Comparison of ENCODE assay signal across 17 cellular contexts in genomic region chr7:31340603-31341002, GRCh38. TPM values are rescaled to one million over a fixed set of nuclear protein-coding genes. Genes with fewer than 3 reads are reported as not detected.
DNase-seq lines count a peak whose midpoint lies in the region; ATAC-seq and TF ChIP-seq lines count a peak whose summit lies in the region.
"Had no signal": no experiment of that assay in that cellular context is flagged by ENCODE, and none has a peak within 500 bp of the region (broad histone marks: within the 10 kb centered on the region; RNA-seq: fewer than 3 reads in every experiment).

TSS of gene NEUROD6 (minus strand) at chr7:31340726. CDS start at chr7:31339268, 1,458 bp downstream.

- ATAC-seq in HG03521 (IDR thresholded peaks at IDR 0.05; ENCODE audit: unreplicated experiment) = no peak

- no peak within 1 kb of the TSS for H3K4me3 ChIP-seq in lower leg skin (ENCODE audit: low read depth, poor library complexity, severe bottlenecking)
- H3K4me3 ChIP-seq: BLaER1 treated with 17β-estradiol and CSF1 and Interleukin-3, amounts not matched to agents 10 nM and 100 nM had no signal

- intact Hi-C loops in lower leg skin (cut with DNase I; ENCODE audit: low total_unique reads) = no loop called here

- H3K36me3 Mint-ChIP-seq in brain = no peaks in the 10 kb centered on the region
- H3K36me3 Mint-ChIP-seq: CD8-positive, alpha-beta memory T cell had no signal

- H3K27ac Mint-ChIP-seq in brain = peak within 1 kb of the TSS in 4 of 5 experiments; percentile 79 to 99 (median 93)
- H3K27ac Mint-ChIP-seq: CD8-positive, alpha-beta memory T cell had no signal

- DNase-seq in NCI-H748 (lab: John Stamatoyannopoulos, UW; ENCODE audit: unreplicated experiment) = peak; percentile 6
- DNase-seq in NCI-H748 treated with DMSO at 0.1 percent for 48 hours (lab: John Stamatoyannopoulos, UW) = no peak
- peak; percentile 99 for DNase-seq in NCI-H1694 treated with DMSO at 0.1 percent for 48 hours (lab: John Stamatoyannopoulos, UW)
- DNase-seq in occipital lobe (lab: John Stamatoyannopoulos, UW) = peak; percentile 9
- DNase-seq in NCI-H146 treated with DMSO at 0.1 percent for 48 hours (lab: John Stamatoyannopoulos, UW; ENCODE audit: unreplicated experiment) = no peak
- no peak for DNase-seq in lower leg skin (ENCODE audit: low spot score in 2 of 2)
- DNase-seq: 8988T; CD8-positive, alpha-beta memory T cell; HCEC 1CT; NCI-H1436 treated with DMSO at 0.1 percent for 48 hours; NCI-H2107; SIG-M5 had no signal

- TF ChIP-seq CTCF in brain (conservative IDR thresholded peaks at IDR 0.05) (no peak), lower leg skin (IDR thresholded peaks at IDR 0.05) (no peak)

- no peak for TF ChIP-seq POLR2A in lower leg skin (IDR thresholded peaks at IDR 0.05)

- peaks cover 40% of the 10 kb centered on the region for H3K27me3 Mint-ChIP-seq in brain

- H3K9me3 Mint-ChIP-seq in brain = peaks cover 0 to under 1% (median 0%) of the 10 kb centered on the region in 5 experiments

- 76 to 86% methylated on average over 6 of the region's 6 CpGs for WGBS in lower leg skin, 2 donors

- peak within 1 kb of the TSS; percentile 6 to 90 (median 87) for H3K4me3 Mint-ChIP-seq in brain
- H3K4me3 Mint-ChIP-seq: CD8-positive, alpha-beta memory T cell had no signal

- peaks cover 17% of the 10 kb centered on the region for H3K4me1 Mint-ChIP-seq in brain
- H3K4me1 Mint-ChIP-seq: CD8-positive, alpha-beta memory T cell had no signal

RNA-seq across cellular contexts. Expression of gene NEUROD6, which starts in this region (rescaled TPM):
- polyA plus RNA-seq in brain (ENCODE audit: insufficient read depth, low read depth, low replicate concordance) = 2.6 TPM
- total RNA-seq in occipital lobe (600 TPM), lower leg skin (not detected)
- total RNA-seq: CD8-positive, alpha-beta memory T cell; NCI-H460; OCI-LY7 had no signal
- polyA plus RNA-seq: CD8-positive, alpha-beta memory T cell had no signal

Comparison
In these comparisons a context has a peak if more than half of its experiments do, and no peak if none do; other contexts are left out.
1. RNA of gene NEUROD6 (total RNA-seq): 600 TPM in occipital lobe (single experiment); not detected in lower leg skin; every median in the first group is over 100 times any median in the second.
2. DNase-seq: peak in NCI-H748 (single experiment), NCI-H1694 treated with DMSO at 0.1 percent for 48 hours (single experiment) and occipital lobe (single experiment); none in NCI-H748 treated with DMSO at 0.1 percent for 48 hours (single experiment), NCI-H146 treated with DMSO at 0.1 percent for 48 hours (single experiment) and lower leg skin (0 of 2).